30 cellular contexts compared by ENCODE assay signal in the genomic region with DNA sequence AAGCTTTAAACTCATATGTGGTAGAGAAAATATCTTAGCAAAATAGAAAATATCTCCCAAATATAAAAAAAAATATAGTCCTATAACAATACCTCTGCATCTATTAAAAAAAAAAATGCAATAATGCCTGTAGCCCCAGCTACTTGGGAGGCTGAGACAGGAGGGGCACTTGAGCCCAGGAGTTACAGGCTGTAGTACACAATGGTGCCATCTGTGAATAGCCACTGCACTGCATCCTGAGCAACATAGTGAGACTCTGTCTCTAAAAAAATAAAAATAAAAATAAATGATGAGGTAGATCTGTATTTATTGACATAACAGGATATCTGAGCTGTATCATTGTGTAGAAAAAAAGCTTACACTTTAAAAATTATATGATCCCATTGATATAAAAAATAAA.
"Had no signal": no experiment of that assay in that cellular context is flagged by ENCODE, and none has a peak within 500 bp of the region (broad histone marks: within the 10 kb centered on the region; RNA-seq: fewer than 3 reads in every experiment).

No MANE protein-coding gene starts in this region.

- H3K4me1 ChIP-seq: SJCRH30 had no signal

- H3K27me3 ChIP-seq: brain microvascular endothelial cell, SJCRH30 had no signal

- H3K4me1 Mint-ChIP-seq: activated B cell treated with CpG ODN at 0.5 μM for 24 hours had no signal

- H3K36me3 Mint-ChIP-seq: activated naive CD4-positive, alpha-beta T cell treated with anti-CD3 and anti-CD28 coated beads, Interleukin-2, amount 50 U/mL, for 72 hours had no signal

- H3K4me3 Mint-ChIP-seq: activated B cell treated with CpG ODN at 0.5 μM for 24 hours; activated CD4-positive, alpha-beta memory T cell treated with anti-CD3 and anti-CD28 coated beads for 36 hours; activated naive CD4-positive, alpha-beta T cell treated with anti-CD3 and anti-CD28 coated beads for 36 hours; activated T-cell treated with anti-CD3 and anti-CD28 coated beads, Interleukin-2, amount 50 U/mL, for 4 hours; activated T-helper 1 cell treated with anti-CD3 and anti-CD28 coated beads, Interleukin-12 subunit alpha, Interleukin-12 subunit beta, Interleukin-2, Interleukin-4 antibody, amounts not matched to agents 30 ng/mL and 10 ng/mL and 1 ng/mL, durations not matched to agents 14 hours and 24 hours and 36 hours; T-helper 2 cell treated with Interferon-gamma antibody and Interleukin-4, amounts not matched to agents 5 μg/mL and 100 μg/mL, for 36 hours had no signal

- DNase-seq: activated B cell treated with CpG ODN at 0.5 μM for 24 hours; activated CD4-positive, alpha-beta memory T cell treated with anti-CD3 and anti-CD28 coated beads for 36 hours; activated CD4-positive, alpha-beta T cell treated with anti-CD3 and anti-CD28 coated beads for 4 hours; activated CD4-positive, alpha-beta T cell treated with anti-CD3 and anti-CD28 coated beads, Interleukin-2, amount 50 U/mL, for 1 hour; activated CD4-positive, CD25-positive, alpha-beta regulatory T cell treated with anti-CD3 and anti-CD28 coated beads, Interleukin-2, amount 50 U/mL, for 72 hours; activated CD8-positive, alpha-beta memory T cell treated with anti-CD3 and anti-CD28 coated beads, Interleukin-2, amount 50 U/mL, for 4 hours; activated gamma-delta T cell treated with Interleukin-2 at 50 U/mL for 16 hours; activated naive CD4-positive, alpha-beta T cell treated with anti-CD3 and anti-CD28 coated beads for 36 hours; activated T-cell treated with anti-CD3 and anti-CD28 coated beads for 4 hours; activated T-cell treated with anti-CD3 and anti-CD28 coated beads, Interleukin-2, amount 50 U/mL, for 4 hours; anterior cingulate cortex; brain microvascular endothelial cell; central memory CD4-positive, alpha-beta T cell; NCI-H1092 treated with DMSO at 0.1 percent for 48 hours; NCI-H1417; NCI-H146; NCI-H187; NCI-H2081; NCI-H2171 treated with DMSO at 0.1 percent for 48 hours; NCI-H2227 treated with DMSO at 0.1 percent for 48 hours; NCI-H446; NCI-H510A treated with DMSO at 0.1 percent for 48 hours; NCI-H526 treated with DMSO at 0.1 percent for 48 hours; NCI-H774; Right ventricle myocardium superior; SJCRH30 had no signal

- H3K9me3 ChIP-seq: SJCRH30 had no signal

- H3K4me3 ChIP-seq: SJCRH30, SK-N-MC had no signal

- ATAC-seq: activated naive CD4-positive, alpha-beta T cell treated with anti-CD3 and anti-CD28 coated beads, Interleukin-2, amount 50 U/mL, for 72 hours; activated T-cell treated with anti-CD3 and anti-CD28 coated beads, Interleukin-2, amount 50 U/mL, for 4 hours had no signal

- H3K27ac Mint-ChIP-seq: activated B cell treated with CpG ODN at 0.5 μM for 24 hours; activated CD4-positive, alpha-beta memory T cell treated with anti-CD3 and anti-CD28 coated beads for 36 hours; activated naive CD4-positive, alpha-beta T cell treated with anti-CD3 and anti-CD28 coated beads for 36 hours; activated naive CD4-positive, alpha-beta T cell treated with anti-CD3 and anti-CD28 coated beads, Interleukin-2, amount 50 U/mL, for 72 hours; activated T-helper 1 cell treated with anti-CD3 and anti-CD28 coated beads, Interleukin-12 subunit alpha, Interleukin-12 subunit beta, Interleukin-2, Interleukin-4 antibody, amounts not matched to agents 30 ng/mL and 10 ng/mL and 1 ng/mL, durations not matched to agents 14 hours and 24 hours and 36 hours; T-helper 2 cell treated with Interferon-gamma antibody and Interleukin-4, amounts not matched to agents 5 μg/mL and 100 μg/mL, for 36 hours had no signal

- H3K27ac ChIP-seq: brain microvascular endothelial cell, SJCRH30, SK-N-MC had no signal

- H3K36me3 ChIP-seq: brain microvascular endothelial cell had no signal

- H3K27me3 Mint-ChIP-seq: activated B cell treated with CpG ODN at 0.5 μM for 24 hours; activated CD4-positive, alpha-beta memory T cell treated with anti-CD3 and anti-CD28 coated beads for 36 hours had no signal

- H3K9me3 Mint-ChIP-seq: activated B cell treated with CpG ODN at 0.5 μM for 24 hours; activated CD4-positive, alpha-beta memory T cell treated with anti-CD3 and anti-CD28 coated beads for 36 hours; activated naive CD4-positive, alpha-beta T cell treated with anti-CD3 and anti-CD28 coated beads for 36 hours; activated naive CD4-positive, alpha-beta T cell treated with anti-CD3 and anti-CD28 coated beads, Interleukin-2, amount 50 U/mL, for 72 hours; activated T-cell treated with anti-CD3 and anti-CD28 coated beads, Interleukin-2, amount 50 U/mL, for 4 hours; activated T-helper 1 cell treated with anti-CD3 and anti-CD28 coated beads, Interleukin-12 subunit alpha, Interleukin-12 subunit beta, Interleukin-2, Interleukin-4 antibody, amounts not matched to agents 30 ng/mL and 10 ng/mL and 1 ng/mL, durations not matched to agents 14 hours and 24 hours and 36 hours; T-helper 2 cell treated with Interferon-gamma antibody and Interleukin-4, amounts not matched to agents 5 μg/mL and 100 μg/mL, for 36 hours had no signal
